1 cellular context compared by ENCODE assay signal in genomic region chr6:154070041-154070440, GRCh38.
TF ChIP-seq lines count a peak whose summit lies in the region.

No MANE protein-coding gene starts in this region.

TF ChIP-seq in GM23338, 12 proteins besides CTCF, POLR2A, EP300 and RAD21 (continued from another document):
- no peak for TF ChIP-seq ZNF462 (CRISPR knock-in tag; IDR thresholded peaks at IDR 0.05)
- TF ChIP-seq ETS1 (IDR thresholded peaks at IDR 0.05): no peak
- no peak for TF ChIP-seq REST (IDR thresholded peaks at IDR 0.05; ENCODE audit: unreplicated experiment)
- TF ChIP-seq EZH2 (IDR thresholded peaks at IDR 0.05; ENCODE audit: low read depth, unreplicated experiment): no peak
- no peak for TF ChIP-seq EZH2phosphoT487 (IDR thresholded peaks at IDR 0.05; ENCODE audit: unreplicated experiment)
- TF ChIP-seq POLR2AphosphoS5 (IDR thresholded peaks at IDR 0.05; ENCODE audit: low read depth): no peak
- no peak for TF ChIP-seq ZNF114 (CRISPR knock-in tag; IDR thresholded peaks at IDR 0.05)
- TF ChIP-seq CREB1 (CRISPR knock-in tag; IDR thresholded peaks at IDR 0.05; ENCODE audit: low read depth): no peak
- no peak for TF ChIP-seq STAT1 (IDR thresholded peaks at IDR 0.05; ENCODE audit: unreplicated experiment)
